ENCODE assay signal across 1 cellular context in the genomic region with DNA sequence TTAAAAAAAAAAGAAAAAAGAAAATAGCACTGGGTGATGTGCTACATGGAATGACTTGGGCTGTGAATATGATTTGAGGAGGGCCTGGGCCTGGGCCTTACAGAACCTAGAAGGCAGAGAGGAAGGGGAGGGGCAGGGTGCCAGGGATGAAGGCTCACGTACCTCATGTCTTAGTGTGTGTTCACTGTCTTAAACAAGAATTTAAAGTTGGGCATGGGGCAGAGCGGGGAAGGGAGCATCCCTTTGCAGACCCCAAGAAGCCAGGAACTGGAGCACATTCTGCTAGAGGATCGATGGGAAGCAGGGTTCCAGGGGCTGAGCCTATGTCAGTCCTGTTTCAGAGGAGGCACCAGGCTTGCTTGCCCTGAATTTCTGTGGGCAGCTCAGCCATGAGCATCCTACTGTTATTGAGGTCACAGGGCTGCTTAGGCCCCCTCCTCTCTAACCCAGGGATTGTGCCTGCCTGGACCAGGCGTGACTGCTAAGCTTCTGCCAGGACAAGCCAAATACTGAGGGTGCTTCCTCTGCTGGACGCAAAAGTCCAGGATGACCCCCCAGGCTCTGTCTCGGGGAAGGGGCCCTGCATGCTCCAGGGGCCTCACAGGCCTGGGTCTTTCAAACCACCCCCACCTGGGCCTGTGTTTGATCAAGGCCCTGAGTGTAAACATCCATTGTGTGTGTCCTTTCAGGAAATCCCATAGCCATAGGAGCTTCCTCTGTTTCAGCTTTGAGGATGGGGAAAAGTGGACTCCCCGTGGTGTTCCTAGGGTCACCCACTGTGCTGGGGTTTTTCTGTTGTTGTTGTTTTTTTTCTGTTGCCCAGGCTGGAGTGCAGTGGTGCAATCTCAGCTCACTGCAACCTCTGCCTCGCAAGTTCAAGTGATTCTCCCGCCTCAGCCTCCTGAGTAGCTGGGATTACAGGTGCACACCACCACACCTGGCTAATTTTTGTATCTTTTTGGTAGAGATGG.
TF ChIP-seq lines count a peak whose summit lies in the region.

No MANE protein-coding gene starts in this region.

TF ChIP-seq in HepG2, 621 proteins besides CTCF, POLR2A, EP300 and RAD21 (continued from another document):
- TF ChIP-seq, protein P1, sequence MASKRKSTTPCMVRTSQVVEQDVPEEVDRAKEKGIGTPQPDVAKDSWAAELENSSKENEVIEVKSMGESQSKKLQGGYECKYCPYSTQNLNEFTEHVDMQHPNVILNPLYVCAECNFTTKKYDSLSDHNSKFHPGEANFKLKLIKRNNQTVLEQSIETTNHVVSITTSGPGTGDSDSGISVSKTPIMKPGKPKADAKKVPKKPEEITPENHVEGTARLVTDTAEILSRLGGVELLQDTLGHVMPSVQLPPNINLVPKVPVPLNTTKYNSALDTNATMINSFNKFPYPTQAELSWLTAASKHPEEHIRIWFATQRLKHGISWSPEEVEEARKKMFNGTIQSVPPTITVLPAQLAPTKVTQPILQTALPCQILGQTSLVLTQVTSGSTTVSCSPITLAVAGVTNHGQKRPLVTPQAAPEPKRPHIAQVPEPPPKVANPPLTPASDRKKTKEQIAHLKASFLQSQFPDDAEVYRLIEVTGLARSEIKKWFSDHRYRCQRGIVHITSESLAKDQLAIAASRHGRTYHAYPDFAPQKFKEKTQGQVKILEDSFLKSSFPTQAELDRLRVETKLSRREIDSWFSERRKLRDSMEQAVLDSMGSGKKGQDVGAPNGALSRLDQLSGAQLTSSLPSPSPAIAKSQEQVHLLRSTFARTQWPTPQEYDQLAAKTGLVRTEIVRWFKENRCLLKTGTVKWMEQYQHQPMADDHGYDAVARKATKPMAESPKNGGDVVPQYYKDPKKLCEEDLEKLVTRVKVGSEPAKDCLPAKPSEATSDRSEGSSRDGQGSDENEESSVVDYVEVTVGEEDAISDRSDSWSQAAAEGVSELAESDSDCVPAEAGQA (IDR thresholded peaks at IDR 0.05; ENCODE audit: low read depth), result no peak
- TF ChIP-seq, protein P1 (CRISPR knock-in tag; IDR thresholded peaks at IDR 0.05; ENCODE audit: borderline replicate concordance), result no peak
- TF ChIP-seq, protein P2, sequence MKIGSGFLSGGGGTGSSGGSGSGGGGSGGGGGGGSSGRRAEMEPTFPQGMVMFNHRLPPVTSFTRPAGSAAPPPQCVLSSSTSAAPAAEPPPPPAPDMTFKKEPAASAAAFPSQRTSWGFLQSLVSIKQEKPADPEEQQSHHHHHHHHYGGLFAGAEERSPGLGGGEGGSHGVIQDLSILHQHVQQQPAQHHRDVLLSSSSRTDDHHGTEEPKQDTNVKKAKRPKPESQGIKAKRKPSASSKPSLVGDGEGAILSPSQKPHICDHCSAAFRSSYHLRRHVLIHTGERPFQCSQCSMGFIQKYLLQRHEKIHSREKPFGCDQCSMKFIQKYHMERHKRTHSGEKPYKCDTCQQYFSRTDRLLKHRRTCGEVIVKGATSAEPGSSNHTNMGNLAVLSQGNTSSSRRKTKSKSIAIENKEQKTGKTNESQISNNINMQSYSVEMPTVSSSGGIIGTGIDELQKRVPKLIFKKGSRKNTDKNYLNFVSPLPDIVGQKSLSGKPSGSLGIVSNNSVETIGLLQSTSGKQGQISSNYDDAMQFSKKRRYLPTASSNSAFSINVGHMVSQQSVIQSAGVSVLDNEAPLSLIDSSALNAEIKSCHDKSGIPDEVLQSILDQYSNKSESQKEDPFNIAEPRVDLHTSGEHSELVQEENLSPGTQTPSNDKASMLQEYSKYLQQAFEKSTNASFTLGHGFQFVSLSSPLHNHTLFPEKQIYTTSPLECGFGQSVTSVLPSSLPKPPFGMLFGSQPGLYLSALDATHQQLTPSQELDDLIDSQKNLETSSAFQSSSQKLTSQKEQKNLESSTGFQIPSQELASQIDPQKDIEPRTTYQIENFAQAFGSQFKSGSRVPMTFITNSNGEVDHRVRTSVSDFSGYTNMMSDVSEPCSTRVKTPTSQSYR (CRISPR knock-in tag; IDR thresholded peaks at IDR 0.05; ENCODE audit: borderline replicate concordance), result peak; percentile 86; the same call in 1 of the 2 replicates
- TF ChIP-seq TOE1 (CRISPR knock-in tag; IDR thresholded peaks at IDR 0.05) (no peak), LCORL (IDR thresholded peaks at IDR 0.05) (no peak), LCORL (CRISPR knock-in tag; IDR thresholded peaks at IDR 0.05) (peak; percentile 83), ZSCAN25 (CRISPR knock-in tag; IDR thresholded peaks at IDR 0.05) (peak; percentile 37; the same call in 1 of the 2 replicates), CBX2 (IDR thresholded peaks at IDR 0.05; ENCODE audit: low read depth, low read length) (no peak), CBX2 (CRISPR knock-in tag; IDR thresholded peaks at IDR 0.05; ENCODE audit: low read depth) (no peak), SOX6 (IDR thresholded peaks at IDR 0.05) (no peak), SOX6 (CRISPR knock-in tag; IDR thresholded peaks at IDR 0.05) (peak; percentile 85)
- TF ChIP-seq, protein P3, sequence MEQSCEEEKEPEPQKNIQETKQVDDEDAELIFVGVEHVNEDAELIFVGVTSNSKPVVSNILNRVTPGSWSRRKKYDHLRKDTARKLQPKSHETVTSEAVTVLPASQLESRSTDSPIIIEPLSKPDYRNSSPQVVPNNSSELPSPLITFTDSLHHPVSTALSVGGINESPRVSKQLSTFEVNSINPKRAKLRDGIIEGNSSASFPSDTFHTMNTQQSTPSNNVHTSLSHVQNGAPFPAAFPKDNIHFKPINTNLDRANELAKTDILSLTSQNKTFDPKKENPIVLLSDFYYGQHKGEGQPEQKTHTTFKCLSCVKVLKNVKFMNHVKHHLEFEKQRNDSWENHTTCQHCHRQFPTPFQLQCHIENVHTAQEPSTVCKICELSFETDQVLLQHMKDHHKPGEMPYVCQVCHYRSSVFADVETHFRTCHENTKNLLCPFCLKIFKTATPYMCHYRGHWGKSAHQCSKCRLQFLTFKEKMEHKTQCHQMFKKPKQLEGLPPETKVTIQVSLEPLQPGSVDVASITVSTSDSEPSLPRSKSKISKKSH (CRISPR knock-in tag; IDR thresholded peaks at IDR 0.05; ENCODE audit: borderline replicate concordance), result no peak
- TF ChIP-seq, protein P4, sequence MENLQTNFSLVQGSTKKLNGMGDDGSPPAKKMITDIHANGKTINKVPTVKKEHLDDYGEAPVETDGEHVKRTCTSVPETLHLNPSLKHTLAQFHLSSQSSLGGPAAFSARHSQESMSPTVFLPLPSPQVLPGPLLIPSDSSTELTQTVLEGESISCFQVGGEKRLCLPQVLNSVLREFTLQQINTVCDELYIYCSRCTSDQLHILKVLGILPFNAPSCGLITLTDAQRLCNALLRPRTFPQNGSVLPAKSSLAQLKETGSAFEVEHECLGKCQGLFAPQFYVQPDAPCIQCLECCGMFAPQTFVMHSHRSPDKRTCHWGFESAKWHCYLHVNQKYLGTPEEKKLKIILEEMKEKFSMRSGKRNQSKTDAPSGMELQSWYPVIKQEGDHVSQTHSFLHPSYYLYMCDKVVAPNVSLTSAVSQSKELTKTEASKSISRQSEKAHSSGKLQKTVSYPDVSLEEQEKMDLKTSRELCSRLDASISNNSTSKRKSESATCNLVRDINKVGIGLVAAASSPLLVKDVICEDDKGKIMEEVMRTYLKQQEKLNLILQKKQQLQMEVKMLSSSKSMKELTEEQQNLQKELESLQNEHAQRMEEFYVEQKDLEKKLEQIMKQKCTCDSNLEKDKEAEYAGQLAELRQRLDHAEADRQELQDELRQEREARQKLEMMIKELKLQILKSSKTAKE (CRISPR knock-in tag; IDR thresholded peaks at IDR 0.05; ENCODE audit: borderline replicate concordance), result peak; percentile 79
- TF ChIP-seq, protein P5, sequence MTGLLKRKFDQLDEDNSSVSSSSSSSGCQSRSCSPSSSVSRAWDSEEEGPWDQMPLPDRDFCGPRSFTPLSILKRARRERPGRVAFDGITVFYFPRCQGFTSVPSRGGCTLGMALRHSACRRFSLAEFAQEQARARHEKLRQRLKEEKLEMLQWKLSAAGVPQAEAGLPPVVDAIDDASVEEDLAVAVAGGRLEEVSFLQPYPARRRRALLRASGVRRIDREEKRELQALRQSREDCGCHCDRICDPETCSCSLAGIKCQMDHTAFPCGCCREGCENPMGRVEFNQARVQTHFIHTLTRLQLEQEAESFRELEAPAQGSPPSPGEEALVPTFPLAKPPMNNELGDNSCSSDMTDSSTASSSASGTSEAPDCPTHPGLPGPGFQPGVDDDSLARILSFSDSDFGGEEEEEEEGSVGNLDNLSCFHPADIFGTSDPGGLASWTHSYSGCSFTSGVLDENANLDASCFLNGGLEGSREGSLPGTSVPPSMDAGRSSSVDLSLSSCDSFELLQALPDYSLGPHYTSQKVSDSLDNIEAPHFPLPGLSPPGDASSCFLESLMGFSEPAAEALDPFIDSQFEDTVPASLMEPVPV (CRISPR knock-in tag; IDR thresholded peaks at IDR 0.05), result no peak
- TF ChIP-seq, protein P6, sequence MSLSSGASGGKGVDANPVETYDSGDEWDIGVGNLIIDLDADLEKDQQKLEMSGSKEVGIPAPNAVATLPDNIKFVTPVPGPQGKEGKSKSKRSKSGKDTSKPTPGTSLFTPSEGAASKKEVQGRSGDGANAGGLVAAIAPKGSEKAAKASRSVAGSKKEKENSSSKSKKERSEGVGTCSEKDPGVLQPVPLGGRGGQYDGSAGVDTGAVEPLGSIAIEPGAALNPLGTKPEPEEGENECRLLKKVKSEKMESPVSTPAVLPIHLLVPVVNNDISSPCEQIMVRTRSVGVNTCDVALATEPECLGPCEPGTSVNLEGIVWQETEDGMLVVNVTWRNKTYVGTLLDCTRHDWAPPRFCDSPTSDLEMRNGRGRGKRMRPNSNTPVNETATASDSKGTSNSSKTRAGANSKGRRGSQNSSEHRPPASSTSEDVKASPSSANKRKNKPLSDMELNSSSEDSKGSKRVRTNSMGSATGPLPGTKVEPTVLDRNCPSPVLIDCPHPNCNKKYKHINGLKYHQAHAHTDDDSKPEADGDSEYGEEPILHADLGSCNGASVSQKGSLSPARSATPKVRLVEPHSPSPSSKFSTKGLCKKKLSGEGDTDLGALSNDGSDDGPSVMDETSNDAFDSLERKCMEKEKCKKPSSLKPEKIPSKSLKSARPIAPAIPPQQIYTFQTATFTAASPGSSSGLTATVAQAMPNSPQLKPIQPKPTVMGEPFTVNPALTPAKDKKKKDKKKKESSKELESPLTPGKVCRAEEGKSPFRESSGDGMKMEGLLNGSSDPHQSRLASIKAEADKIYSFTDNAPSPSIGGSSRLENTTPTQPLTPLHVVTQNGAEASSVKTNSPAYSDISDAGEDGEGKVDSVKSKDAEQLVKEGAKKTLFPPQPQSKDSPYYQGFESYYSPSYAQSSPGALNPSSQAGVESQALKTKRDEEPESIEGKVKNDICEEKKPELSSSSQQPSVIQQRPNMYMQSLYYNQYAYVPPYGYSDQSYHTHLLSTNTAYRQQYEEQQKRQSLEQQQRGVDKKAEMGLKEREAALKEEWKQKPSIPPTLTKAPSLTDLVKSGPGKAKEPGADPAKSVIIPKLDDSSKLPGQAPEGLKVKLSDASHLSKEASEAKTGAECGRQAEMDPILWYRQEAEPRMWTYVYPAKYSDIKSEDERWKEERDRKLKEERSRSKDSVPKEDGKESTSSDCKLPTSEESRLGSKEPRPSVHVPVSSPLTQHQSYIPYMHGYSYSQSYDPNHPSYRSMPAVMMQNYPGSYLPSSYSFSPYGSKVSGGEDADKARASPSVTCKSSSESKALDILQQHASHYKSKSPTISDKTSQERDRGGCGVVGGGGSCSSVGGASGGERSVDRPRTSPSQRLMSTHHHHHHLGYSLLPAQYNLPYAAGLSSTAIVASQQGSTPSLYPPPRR (CRISPR knock-in tag; IDR thresholded peaks at IDR 0.05; ENCODE audit: borderline replicate concordance), result peak; percentile 56; the same call in 1 of the 2 replicates
- TF ChIP-seq, protein P7, sequence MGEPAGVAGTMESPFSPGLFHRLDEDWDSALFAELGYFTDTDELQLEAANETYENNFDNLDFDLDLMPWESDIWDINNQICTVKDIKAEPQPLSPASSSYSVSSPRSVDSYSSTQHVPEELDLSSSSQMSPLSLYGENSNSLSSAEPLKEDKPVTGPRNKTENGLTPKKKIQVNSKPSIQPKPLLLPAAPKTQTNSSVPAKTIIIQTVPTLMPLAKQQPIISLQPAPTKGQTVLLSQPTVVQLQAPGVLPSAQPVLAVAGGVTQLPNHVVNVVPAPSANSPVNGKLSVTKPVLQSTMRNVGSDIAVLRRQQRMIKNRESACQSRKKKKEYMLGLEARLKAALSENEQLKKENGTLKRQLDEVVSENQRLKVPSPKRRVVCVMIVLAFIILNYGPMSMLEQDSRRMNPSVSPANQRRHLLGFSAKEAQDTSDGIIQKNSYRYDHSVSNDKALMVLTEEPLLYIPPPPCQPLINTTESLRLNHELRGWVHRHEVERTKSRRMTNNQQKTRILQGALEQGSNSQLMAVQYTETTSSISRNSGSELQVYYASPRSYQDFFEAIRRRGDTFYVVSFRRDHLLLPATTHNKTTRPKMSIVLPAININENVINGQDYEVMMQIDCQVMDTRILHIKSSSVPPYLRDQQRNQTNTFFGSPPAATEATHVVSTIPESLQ (CRISPR knock-in tag; conservative IDR thresholded peaks at IDR 0.05), result no peak
- TF ChIP-seq, protein P8, sequence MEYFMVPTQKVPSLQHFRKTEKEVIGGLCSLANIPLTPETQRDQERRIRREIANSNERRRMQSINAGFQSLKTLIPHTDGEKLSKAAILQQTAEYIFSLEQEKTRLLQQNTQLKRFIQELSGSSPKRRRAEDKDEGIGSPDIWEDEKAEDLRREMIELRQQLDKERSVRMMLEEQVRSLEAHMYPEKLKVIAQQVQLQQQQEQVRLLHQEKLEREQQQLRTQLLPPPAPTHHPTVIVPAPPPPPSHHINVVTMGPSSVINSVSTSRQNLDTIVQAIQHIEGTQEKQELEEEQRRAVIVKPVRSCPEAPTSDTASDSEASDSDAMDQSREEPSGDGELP (IDR thresholded peaks at IDR 0.05; ENCODE audit: borderline replicate concordance, low read depth), result peak; percentile 68; the same call in 1 of the 2 replicates
- TF ChIP-seq, protein P9, sequence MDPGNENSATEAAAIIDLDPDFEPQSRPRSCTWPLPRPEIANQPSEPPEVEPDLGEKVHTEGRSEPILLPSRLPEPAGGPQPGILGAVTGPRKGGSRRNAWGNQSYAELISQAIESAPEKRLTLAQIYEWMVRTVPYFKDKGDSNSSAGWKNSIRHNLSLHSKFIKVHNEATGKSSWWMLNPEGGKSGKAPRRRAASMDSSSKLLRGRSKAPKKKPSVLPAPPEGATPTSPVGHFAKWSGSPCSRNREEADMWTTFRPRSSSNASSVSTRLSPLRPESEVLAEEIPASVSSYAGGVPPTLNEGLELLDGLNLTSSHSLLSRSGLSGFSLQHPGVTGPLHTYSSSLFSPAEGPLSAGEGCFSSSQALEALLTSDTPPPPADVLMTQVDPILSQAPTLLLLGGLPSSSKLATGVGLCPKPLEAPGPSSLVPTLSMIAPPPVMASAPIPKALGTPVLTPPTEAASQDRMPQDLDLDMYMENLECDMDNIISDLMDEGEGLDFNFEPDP (CRISPR knock-in tag; conservative IDR thresholded peaks at IDR 0.05), result no peak
TF ChIP-seq in HepG2: peak in this region for 126.
